9 cellular contexts compared by ENCODE assay signal in genomic region chr14:77125275-77126073, GRCh38. TPM values are rescaled to one million over a fixed set of nuclear protein-coding genes. Genes with fewer than 3 reads are reported as not detected.
DNase-seq lines count a peak whose midpoint lies in the region; ATAC-seq and TF ChIP-seq lines count a peak whose summit lies in the region.
"Had no signal": no experiment of that assay in that cellular context is flagged by ENCODE, and none has a peak within 500 bp of the region (broad histone marks: within the 10 kb centered on the region; RNA-seq: fewer than 3 reads in every experiment).

No MANE protein-coding gene starts in this region.

- H3K4me1 Mint-ChIP-seq in MCF 10A (ENCODE audit: insufficient read depth, unreplicated experiment): peaks cover 33% of the 10 kb centered on the region
- peaks cover 22% of the 10 kb centered on the region for H3K4me1 Mint-ChIP-seq in mesothelial cell of epicardium

- no peaks in the 10 kb centered on the region for H3K79me2 ChIP-seq in mammary epithelial cell (ENCODE audit: insufficient read depth, low read length)

- peak overlapping the region; percentile 85 for H3K4me2 ChIP-seq in mammary epithelial cell (ENCODE audit: insufficient read depth, low read depth, low read length)

- H3K27me3 Mint-ChIP-seq in MCF 10A (ENCODE audit: insufficient read depth, unreplicated experiment): no peaks in the 10 kb centered on the region
- peaks cover 67% of the 10 kb centered on the region for H3K27me3 Mint-ChIP-seq in mesothelial cell of epicardium (ENCODE audit: low read depth)

- POLR2A ChIA-PET in MCF 10A (lab: Yijun Ruan, JAX): no interaction called here

- BruUV-seq in MCF 10A (replicated peaks; lab: Mats Ljungman, UMichigan) (no TSS peak), mammary epithelial cell (replicated peaks; lab: Mats Ljungman, UMichigan) (no TSS peak)

- WGBS in mammary epithelial cell (ENCODE audit: low coverage, missing lambda C conversion rate): 0% methylated on average over 4 of the region's 36 CpGs
- 28% methylated on average over 36 of the region's 36 CpGs for WGBS in urinary bladder

- H4K20me1 ChIP-seq in mammary epithelial cell (ENCODE audit: insufficient read depth, low read length): no peaks in the 10 kb centered on the region

- peak overlapping the region; percentile 40 to 68 (median 48) for H3K4me3 ChIP-seq in breast epithelium
- H3K4me3 ChIP-seq in mammary epithelial cell (replicated peaks in 1 of 3; ENCODE audit: insufficient read depth in 1 of 3, low read depth in 2 of 3, low read length in 3 of 3): peak overlapping the region in 1 of 3 experiments; percentile 21
- H3K4me3 ChIP-seq in urinary bladder (ENCODE audit: low read depth, low read length): peak overlapping the region; percentile 19

- CTCF ChIA-PET in MCF 10A (lab: Yijun Ruan, JAX): interaction anchor here (1.5 to 2.4 kb wide), 2 partner anchors 9 to 27 kb away, joined by 7 to 10 read pairs; no protein-coding TSS in a partner anchor
- CTCF ChIA-PET in mammary epithelial cell (lab: Charles Lee; ENCODE audit: low non-redundant PET): no interaction called here

- no peak overlapping the region for H3K27ac Mint-ChIP-seq in MCF 10A (ENCODE audit: low read depth, unreplicated experiment)
- H3K27ac Mint-ChIP-seq in mesothelial cell of epicardium: no peak overlapping the region

- H3K27ac ChIP-seq in breast epithelium (no peak overlapping the region), mammary epithelial cell (ENCODE audit: insufficient read depth, low read depth, low read length) (no peak overlapping the region), urinary bladder (ENCODE audit: low read depth) (no peak overlapping the region)

- TF ChIP-seq POLR2A in breast epithelium (IDR thresholded peaks at IDR 0.05): no peak

- H3K36me3 ChIP-seq in breast epithelium: no peaks in the 10 kb centered on the region
- H3K36me3 ChIP-seq in mammary epithelial cell (ENCODE audit: insufficient read depth, low read length): no peaks in the 10 kb centered on the region
- H3K36me3 ChIP-seq in urinary bladder (ENCODE audit: insufficient read depth): no peaks in the 10 kb centered on the region

- H3K4me3 Mint-ChIP-seq in MCF 10A (ENCODE audit: unreplicated experiment) (no peak overlapping the region), mesothelial cell of epicardium (peak overlapping the region; percentile 66)

- peaks cover 5 to 11% of the 10 kb centered on the region in 2 donors for H3K4me1 ChIP-seq in breast epithelium
- H3K4me1 ChIP-seq in mammary epithelial cell (ENCODE audit: insufficient read depth, low read length): peaks cover 32% of the 10 kb centered on the region
- no peaks in the 10 kb centered on the region for H3K4me1 ChIP-seq in urinary bladder (ENCODE audit: insufficient read depth)

- DNase-seq in breast epithelium (ENCODE audit: low spot score in 2 of 2) (no peak), MCF 10A (ENCODE audit: unreplicated experiment) (no peak), mammary epithelial cell (no peak), mesothelial cell of epicardium (ENCODE audit: low spot score in 2 of 2, unreplicated experiment in 2 of 2) (no peak)
- DNase-seq: NCI-H446 treated with DMSO at 0.1 percent for 48 hours had no signal

- ATAC-seq in HG02763 (IDR thresholded peaks at IDR 0.05; ENCODE audit: unreplicated experiment): no peak
- ATAC-seq in HG03159 (IDR thresholded peaks at IDR 0.05; ENCODE audit: unreplicated experiment): no peak
- ATAC-seq in GM21529 (IDR thresholded peaks at IDR 0.05; ENCODE audit: unreplicated experiment): no peak

- dilution Hi-C loops in mammary epithelial cell (cut with HindIII; ENCODE audit: low sequenced_read_pairs): loop anchor here (5.0 kb wide), 2 partner anchors 42 to 87 kb away; no protein-coding TSS in a partner anchor

- H2AFZ ChIP-seq in mammary epithelial cell (ENCODE audit: low read depth, low read length): peak overlapping the region; percentile 80

- intact Hi-C loops in breast epithelium (cut with DNase I; ENCODE audit: low total_unique reads) (loop anchor here (5.0 kb wide), 1 partner anchor 1128 kb away; no protein-coding TSS in a partner anchor), MCF 10A (cut with micrococcal nuclease) (no loop called here), mammary epithelial cell (cut with micrococcal nuclease) (no loop called here)

- in situ Hi-C loops in mammary epithelial cell (cut with MboI; ENCODE audit: low sequenced_read_pairs in 2 of 2): no loop called here

- no peaks in the 10 kb centered on the region for H3K27me3 ChIP-seq in breast epithelium
- H3K27me3 ChIP-seq in mammary epithelial cell (ENCODE audit: insufficient read depth, low read length): no peaks in the 10 kb centered on the region

- no peaks in the 10 kb centered on the region for H3K9me3 Mint-ChIP-seq in MCF 10A (ENCODE audit: unreplicated experiment)
- H3K9me3 Mint-ChIP-seq in mesothelial cell of epicardium: no peaks in the 10 kb centered on the region

- no peaks in the 10 kb centered on the region for H3K9me3 ChIP-seq in breast epithelium
- H3K9me3 ChIP-seq in mammary epithelial cell (replicated peaks; ENCODE audit: insufficient read depth, low read length): no peaks in the 10 kb centered on the region

- no peak for TF ChIP-seq CTCF in breast epithelium (IDR thresholded peaks at IDR 0.05)
- no peak for TF ChIP-seq CTCF in MCF 10A (IDR thresholded peaks at IDR 0.05; ENCODE audit: unreplicated experiment)
- TF ChIP-seq CTCF in mammary epithelial cell (conservative IDR thresholded peaks at IDR 0.05 in 1 of 2, IDR thresholded peaks at IDR 0.05 in 1 of 2; ENCODE audit: extremely low read depth in 1 of 2, insufficient read depth in 1 of 2, low read depth in 1 of 2, low read length in 2 of 2): no peak
- no peak for TF ChIP-seq CTCF in mesothelial cell of epicardium (IDR thresholded peaks at IDR 0.05; ENCODE audit: unreplicated experiment)

- no peak overlapping the region for H3K9ac ChIP-seq in mammary epithelial cell (ENCODE audit: insufficient read depth, low read length)

- peaks cover 21% of the 10 kb centered on the region for H3K36me3 Mint-ChIP-seq in MCF 10A (ENCODE audit: insufficient read depth, unreplicated experiment)
- H3K36me3 Mint-ChIP-seq in mesothelial cell of epicardium: peaks cover 4% of the 10 kb centered on the region

RNA-seq across cellular contexts. Expression of gene ZDHHC22, which starts 16.1 kb away (rescaled TPM):
- total RNA-seq in breast epithelium: not detected
- not detected in 2 replicates for total RNA-seq in MCF 10A (2022)
- not detected for total RNA-seq in mammary epithelial cell
- not detected for polyA plus RNA-seq in mammary epithelial cell
- not detected for polyA minus RNA-seq in mammary epithelial cell
- total RNA-seq in mesothelial cell of epicardium: not detected in 3 replicates
- total RNA-seq in urinary bladder: 0.16 TPM
- 0.01 TPM for polyA plus RNA-seq in urinary bladder

RNA-seq across cellular contexts. Expression of gene CIPC, which starts 27.4 kb away (rescaled TPM):
- 10 to 100 TPM; 40.6 to 64.8 (median 50.7) TPM for total RNA-seq in breast epithelium
- total RNA-seq in MCF 10A (2022): 9.7 and 11.4 TPM in 2 replicates
- 10 to 100 TPM; 11.6 to 30.2 TPM for total RNA-seq in mammary epithelial cell
- 9.9 TPM for polyA plus RNA-seq in mammary epithelial cell
- polyA minus RNA-seq in mammary epithelial cell: 14.5 TPM
- 21.9 to 22.9 TPM (median 22.4 TPM) in 3 replicates for total RNA-seq in mesothelial cell of epicardium
- 25.6 TPM for total RNA-seq in urinary bladder
- polyA plus RNA-seq in urinary bladder: 28.8 TPM

RNA-seq across cellular contexts. Expression of gene TMEM63C, which starts 56.1 kb away (rescaled TPM):
- 1 to 10 TPM in 2 of 3 donors, under 1 TPM in 1; 0.16 to 8.0 (median 3.9) TPM for total RNA-seq in breast epithelium
- total RNA-seq in MCF 10A (2022): 5.1 and 9.3 TPM in 2 replicates
- 1 to 10 TPM; 6.3 to 8.3 TPM for total RNA-seq in mammary epithelial cell
- polyA plus RNA-seq in mammary epithelial cell: 2.7 TPM
- 6.6 TPM for polyA minus RNA-seq in mammary epithelial cell
- 6.2 to 7.7 TPM (median 7.0 TPM) in 3 replicates for total RNA-seq in mesothelial cell of epicardium
- 0.85 TPM for total RNA-seq in urinary bladder
- polyA plus RNA-seq in urinary bladder: 0.30 TPM
